ENCODE assay signal across 8 cellular contexts in the genomic region with DNA sequence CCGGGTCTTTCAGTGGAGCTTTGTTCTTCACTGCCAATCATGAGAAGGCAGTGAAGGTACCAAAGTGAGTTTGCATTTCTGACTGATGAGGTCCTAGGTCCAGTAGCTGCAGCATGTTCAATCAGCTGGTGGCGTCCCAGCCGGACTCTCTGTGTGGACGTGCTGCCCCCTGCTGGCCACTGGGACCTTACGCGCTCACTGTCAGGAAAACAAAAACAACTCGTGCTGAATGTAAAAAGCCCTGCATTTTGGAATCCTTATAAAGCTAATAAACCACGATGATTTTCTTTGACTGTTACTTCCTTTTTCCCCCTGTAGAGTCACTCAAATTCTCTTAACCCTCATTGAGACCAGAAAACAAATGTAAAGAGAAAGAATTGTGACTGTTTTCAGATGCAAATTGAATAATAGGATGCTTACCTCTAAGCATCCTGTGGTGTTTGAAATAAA. TPM values are rescaled to one million over a fixed set of nuclear protein-coding genes. Genes with fewer than 3 reads are reported as not detected.
DNase-seq lines count a peak whose midpoint lies in the region; ATAC-seq and TF ChIP-seq lines count a peak whose summit lies in the region.

No MANE protein-coding gene starts in this region.

- TF ChIP-seq POLR2A in HCT116 (IDR thresholded peaks at IDR 0.05; ENCODE audit: borderline replicate concordance, extremely low read depth, insufficient read depth, insufficient read length) = no peak

- H3K36me3 ChIP-seq in CD4-positive, alpha-beta memory T cell (ENCODE audit: insufficient read depth, low read length) = no peaks in the 10 kb centered on the region
- H3K36me3 ChIP-seq in HCT116 (ENCODE audit: control insufficient read depth in 1 of 2, insufficient read depth in 2 of 2, low read length in 2 of 2) = no peaks in the 10 kb centered on the region

- peak overlapping the region; percentile 85 for H2AFZ ChIP-seq in HCT116 (ENCODE audit: low read depth, low read length, poor library complexity, severe bottlenecking)

- H3K9me3 ChIP-seq in CD4-positive, alpha-beta memory T cell (ENCODE audit: control insufficient read depth in 1 of 2, low read length in 2 of 2) = no peaks in the 10 kb centered on the region
- no peaks in the 10 kb centered on the region for H3K9me3 ChIP-seq in HCT116 (ENCODE audit: control insufficient read depth in 1 of 2, insufficient read depth in 1 of 2, low read depth in 1 of 2, low read length in 2 of 2)

- peak; percentile 97 for TF ChIP-seq RAD21 in HCT116 (IDR thresholded peaks at IDR 0.05; ENCODE audit: low read depth)

- H3K9me2 ChIP-seq in HCT116 (ENCODE audit: insufficient read depth) = no peaks in the 10 kb centered on the region

- POLR2A ChIA-PET in CD4-positive, alpha-beta memory T cell (lab: Charles Lee; ENCODE audit: partially characterized antibody) = no interaction called here
- POLR2A ChIA-PET in HCT116 (lab: Charles Lee) = no interaction called here

- H3K4me3 Mint-ChIP-seq in CD4-positive, alpha-beta memory T cell = no peak overlapping the region
- H3K4me3 Mint-ChIP-seq in immature natural killer cell = no peak overlapping the region

- H3K27ac Mint-ChIP-seq in CD4-positive, alpha-beta memory T cell = no peak overlapping the region
- H3K27ac Mint-ChIP-seq in immature natural killer cell = no peak overlapping the region

- H3K9ac ChIP-seq in HCT116 (ENCODE audit: low read length) = no peak overlapping the region

- no peaks in the 10 kb centered on the region for H4K20me1 ChIP-seq in HCT116 (ENCODE audit: insufficient read depth)

- H3K4me1 Mint-ChIP-seq in CD4-positive, alpha-beta memory T cell = peaks cover 0 to 9% (median 5%) of the 10 kb centered on the region in 4 donors
- H3K4me1 Mint-ChIP-seq in immature natural killer cell = no peaks in the 10 kb centered on the region

- TF ChIP-seq CTCF in HCT116 (IDR thresholded peaks at IDR 0.05 in 2 of 3, conservative IDR thresholded peaks at IDR 0.05 in 1 of 3; ENCODE audit: borderline replicate concordance in 1 of 3, insufficient read depth in 1 of 3, low read depth in 2 of 3, low read length in 2 of 3) (peak; percentile 92 to 99 (median 96)), VCaP (conservative IDR thresholded peaks at IDR 0.05) (peak; percentile 95)

- H3K4me1 ChIP-seq in CD4-positive, alpha-beta memory T cell (ENCODE audit: insufficient read depth, low read length) = peaks cover 7% of the 10 kb centered on the region
- H3K4me1 ChIP-seq in HCT116 (ENCODE audit: control insufficient read depth in 1 of 2, insufficient read depth in 2 of 2, low read length in 2 of 2) = peaks cover 5 to 15% of the 10 kb centered on the region in 2 experiments; a peak in 3 of 4 replicates

- CTCF ChIA-PET in CD4-positive, alpha-beta memory T cell (lab: Charles Lee; ENCODE audit: partially characterized antibody) = interaction anchor here (0.6 to 3.9 kb wide), 25 partner anchors 10 to 1548 kb away, joined by 3 to 89 read pairs (median 5); a partner anchor contains a TSS
- CTCF ChIA-PET in HCT116 (lab: Charles Lee) = interaction anchor here (0.6 to 1.8 kb wide), 37 partner anchors 11 to 644 kb away, joined by 3 to 22 read pairs (median 4); no protein-coding TSS in a partner anchor

- peak; percentile 58 to 68 (median 62) for DNase-seq in CD4-positive, alpha-beta memory T cell
- DNase-seq in HCT116 (ENCODE audit: low read depth, low spot score) (peak; percentile 71), NCI-H2107 (lab: John Stamatoyannopoulos, UW) (peak; percentile 82), brain pericyte (ENCODE audit: low read depth, low spot score) (peak; percentile 34), immature natural killer cell (peak; percentile 44 to 62 (median 56))
- peak; percentile 62 to 80 (median 76) for DNase-seq in stimulated activated CD4-positive, alpha-beta T cell treated with anti-CD3 and anti-CD28 coated beads, Interleukin-12 subunit alpha, Interleukin-12 subunit beta, amount 100 ng/mL, for 48 hours (ENCODE audit: low read depth in 2 of 3, low spot score in 1 of 3)

- no TSS peak for BruUV-seq in HCT116 (replicated peaks; lab: Mats Ljungman, UMichigan)

- no peak overlapping the region for H3K4me3 ChIP-seq in CD4-positive, alpha-beta memory T cell (ENCODE audit: low read length in 2 of 2)
- no peak overlapping the region for H3K4me3 ChIP-seq in HCT116 (replicated peaks in 1 of 2; ENCODE audit: low read depth in 1 of 2, low read length in 2 of 2)

- intact Hi-C loops in CD4-positive, alpha-beta memory T cell (cut with micrococcal nuclease) = loop anchor here (1.0 to 5.0 kb wide), 8 partner anchors 138 to 1495 kb away; a partner anchor contains a TSS
- intact Hi-C loops in HCT116 (cut with micrococcal nuclease) = loop anchor here (1.0 to 5.0 kb wide), 6 partner anchors 97 to 641 kb away; no protein-coding TSS in a partner anchor

- H3K27ac ChIP-seq in CD4-positive, alpha-beta memory T cell (ENCODE audit: low read depth, low read length) = no peak overlapping the region
- H3K27ac ChIP-seq in HCT116 (ENCODE audit: low read depth, low read length) (no peak overlapping the region), VCaP (no peak overlapping the region)

- ATAC-seq in HCT116 (peak; percentile 62), GM21737 (IDR thresholded peaks at IDR 0.05; ENCODE audit: unreplicated experiment) (no peak)

- H3K27me3 ChIP-seq in CD4-positive, alpha-beta memory T cell (ENCODE audit: insufficient read depth, low read length) = peaks cover 3% of the 10 kb centered on the region
- no peaks in the 10 kb centered on the region for H3K27me3 ChIP-seq in HCT116 (ENCODE audit: insufficient read depth, low read length)

- H3K4me2 ChIP-seq in HCT116 (ENCODE audit: low read length) = peak overlapping the region; percentile 38; the same call in 1 of the 2 replicates

- H3K36me3 Mint-ChIP-seq in CD4-positive, alpha-beta memory T cell = no peaks in the 10 kb centered on the region
- H3K36me3 Mint-ChIP-seq in immature natural killer cell = no peaks in the 10 kb centered on the region

- no peaks in the 10 kb centered on the region for H3K79me2 ChIP-seq in HCT116 (ENCODE audit: insufficient read depth, low read length)

- H3K27me3 Mint-ChIP-seq in CD4-positive, alpha-beta memory T cell = peaks cover 22 to 23% of the 10 kb centered on the region in 2 donors
- H3K27me3 Mint-ChIP-seq in immature natural killer cell (ENCODE audit: low read depth in 3 of 3) = peaks cover 2 to 25% (median 12%) of the 10 kb centered on the region in 3 donors

- no peaks in the 10 kb centered on the region for H3K9me3 Mint-ChIP-seq in CD4-positive, alpha-beta memory T cell
- peaks cover 0 to 2% (median 0%) of the 10 kb centered on the region in 6 donors for H3K9me3 Mint-ChIP-seq in immature natural killer cell

- RAD21 ChIA-PET in HCT116 (lab: Charles Lee; ENCODE audit: low non-redundant PET in 1 of 2, low total read pairs in 2 of 2, uncharacterized antibody in 2 of 2, unreplicated experiment in 2 of 2) = interaction anchor here (0.6 to 1.1 kb wide), 6 partner anchors 18 to 530 kb away, joined by 3 to 15 read pairs (median 6); no protein-coding TSS in a partner anchor

TF ChIP-seq in HCT116, 20 proteins besides CTCF, POLR2A, EP300 and RAD21:
- TF ChIP-seq FOSL1 (IDR thresholded peaks at IDR 0.05; ENCODE audit: low read depth) (no peak), ELF1 (IDR thresholded peaks at IDR 0.05; ENCODE audit: borderline replicate concordance, low read depth) (no peak), JUND (IDR thresholded peaks at IDR 0.05) (no peak), TCF7L2 (IDR thresholded peaks at IDR 0.05; ENCODE audit: borderline replicate concordance, extremely low read depth, insufficient read depth, insufficient read length) (no peak), ZFX (IDR thresholded peaks at IDR 0.05) (no peak)
- TF ChIP-seq, protein P1, sequence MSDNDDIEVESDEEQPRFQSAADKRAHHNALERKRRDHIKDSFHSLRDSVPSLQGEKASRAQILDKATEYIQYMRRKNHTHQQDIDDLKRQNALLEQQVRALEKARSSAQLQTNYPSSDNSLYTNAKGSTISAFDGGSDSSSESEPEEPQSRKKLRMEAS (IDR thresholded peaks at IDR 0.05) = no peak
- TF ChIP-seq, protein P2, sequence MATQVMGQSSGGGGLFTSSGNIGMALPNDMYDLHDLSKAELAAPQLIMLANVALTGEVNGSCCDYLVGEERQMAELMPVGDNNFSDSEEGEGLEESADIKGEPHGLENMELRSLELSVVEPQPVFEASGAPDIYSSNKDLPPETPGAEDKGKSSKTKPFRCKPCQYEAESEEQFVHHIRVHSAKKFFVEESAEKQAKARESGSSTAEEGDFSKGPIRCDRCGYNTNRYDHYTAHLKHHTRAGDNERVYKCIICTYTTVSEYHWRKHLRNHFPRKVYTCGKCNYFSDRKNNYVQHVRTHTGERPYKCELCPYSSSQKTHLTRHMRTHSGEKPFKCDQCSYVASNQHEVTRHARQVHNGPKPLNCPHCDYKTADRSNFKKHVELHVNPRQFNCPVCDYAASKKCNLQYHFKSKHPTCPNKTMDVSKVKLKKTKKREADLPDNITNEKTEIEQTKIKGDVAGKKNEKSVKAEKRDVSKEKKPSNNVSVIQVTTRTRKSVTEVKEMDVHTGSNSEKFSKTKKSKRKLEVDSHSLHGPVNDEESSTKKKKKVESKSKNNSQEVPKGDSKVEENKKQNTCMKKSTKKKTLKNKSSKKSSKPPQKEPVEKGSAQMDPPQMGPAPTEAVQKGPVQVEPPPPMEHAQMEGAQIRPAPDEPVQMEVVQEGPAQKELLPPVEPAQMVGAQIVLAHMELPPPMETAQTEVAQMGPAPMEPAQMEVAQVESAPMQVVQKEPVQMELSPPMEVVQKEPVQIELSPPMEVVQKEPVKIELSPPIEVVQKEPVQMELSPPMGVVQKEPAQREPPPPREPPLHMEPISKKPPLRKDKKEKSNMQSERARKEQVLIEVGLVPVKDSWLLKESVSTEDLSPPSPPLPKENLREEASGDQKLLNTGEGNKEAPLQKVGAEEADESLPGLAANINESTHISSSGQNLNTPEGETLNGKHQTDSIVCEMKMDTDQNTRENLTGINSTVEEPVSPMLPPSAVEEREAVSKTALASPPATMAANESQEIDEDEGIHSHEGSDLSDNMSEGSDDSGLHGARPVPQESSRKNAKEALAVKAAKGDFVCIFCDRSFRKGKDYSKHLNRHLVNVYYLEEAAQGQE (IDR thresholded peaks at IDR 0.05; ENCODE audit: low read depth) = no peak

RNA-seq across cellular contexts. Expression of a gene that starts 4.9 kb away (rescaled TPM):
- not detected for total RNA-seq in CD4-positive, alpha-beta memory T cell
- polyA plus RNA-seq in CD4-positive, alpha-beta memory T cell = under 1 TPM in 1 of 2 donors, not detected in 1; 0.99 TPM
- 7.3 TPM for total RNA-seq in HCT116 (2021; ENCODE audit: unreplicated experiment)
- 3.0 and 3.6 TPM in 2 replicates for polyA plus RNA-seq in HCT116 (2012)
- under 1 TPM in 2 of 3 donors, not detected in 1; 0.28 to 0.48 TPM for polyA plus RNA-seq in immature natural killer cell

RNA-seq across cellular contexts. Expression of a gene that starts 48.5 kb away (rescaled TPM):
- 10 to 100 TPM; 21.6 to 23.7 TPM for total RNA-seq in CD4-positive, alpha-beta memory T cell
- polyA plus RNA-seq in CD4-positive, alpha-beta memory T cell = 10 to 100 TPM; 12.1 to 19.4 TPM
- 12.7 TPM for total RNA-seq in HCT116 (2021; ENCODE audit: unreplicated experiment)
- 3.1 and 6.4 TPM in 2 replicates for polyA plus RNA-seq in HCT116 (2012)
- 10 to 100 TPM in 1 of 3 donors, 1 to 10 TPM in 2; 7.7 to 17.8 (median 7.9) TPM for polyA plus RNA-seq in immature natural killer cell
